18 cellular contexts compared by ENCODE assay signal in genomic region chr4:187576751-187577150, GRCh38.
DNase-seq lines count a peak whose midpoint lies in the region; ATAC-seq and TF ChIP-seq lines count a peak whose summit lies in the region.
"Had no signal": no experiment of that assay in that cellular context is flagged by ENCODE, and none has a peak within 500 bp of the region (broad histone marks: within the 10 kb centered on the region; RNA-seq: fewer than 3 reads in every experiment).

No MANE protein-coding gene starts in this region.

- H3F3A ChIP-seq in smooth muscle cell (ENCODE audit: low read depth): no peaks in the 10 kb centered on the region

- H3K4me3 ChIP-seq in thyroid gland (replicated peaks in 1 of 3): no peak overlapping the region
- no peak overlapping the region for H3K4me3 ChIP-seq in smooth muscle cell

- no peak for TF ChIP-seq CTCF in thyroid gland (IDR thresholded peaks at IDR 0.05)
- TF ChIP-seq CTCF in smooth muscle cell (IDR thresholded peaks at IDR 0.05; ENCODE audit: borderline replicate concordance, insufficient read depth, poor library complexity, severe bottlenecking): no peak

- no peaks in the 10 kb centered on the region for H3K79me2 ChIP-seq in smooth muscle cell (ENCODE audit: low read depth)

- H3K4me1 ChIP-seq in thyroid gland (no peaks in the 10 kb centered on the region), smooth muscle cell (ENCODE audit: low read depth) (no peaks in the 10 kb centered on the region)

- H2AFZ ChIP-seq in smooth muscle cell (ENCODE audit: low read depth): no peak overlapping the region

- H3K27me3 ChIP-seq in thyroid gland: no peaks in the 10 kb centered on the region
- no peaks in the 10 kb centered on the region for H3K27me3 ChIP-seq in smooth muscle cell (ENCODE audit: low read depth)

- no peaks in the 10 kb centered on the region for H3K36me3 ChIP-seq in thyroid gland
- no peaks in the 10 kb centered on the region for H3K36me3 ChIP-seq in smooth muscle cell (ENCODE audit: low read depth)

- intact Hi-C loops in thyroid gland (cut with DNase I): no loop called here

- DNase-seq in NCI-H82 (lab: John Stamatoyannopoulos, UW): peak; percentile 5
- no peak for DNase-seq in NCI-H82 treated with DMSO at 0.1 percent for 48 hours (lab: John Stamatoyannopoulos, UW; ENCODE audit: unreplicated experiment)
- DNase-seq in NCI-H69 (lab: John Stamatoyannopoulos, UW): peak; percentile 69
- DNase-seq in kidney glomerular epithelial cell (lab: John Stamatoyannopoulos, UW): peak; percentile 9
- peak; percentile 79 to 86 for DNase-seq in thyroid gland
- no peak for DNase-seq in smooth muscle cell (lab: John Stamatoyannopoulos, UW; ENCODE audit: unreplicated experiment)
- no peak for DNase-seq in activated CD8-positive, alpha-beta memory T cell treated with anti-CD3 and anti-CD28 coated beads for 24 hours
- DNase-seq: ACHN; CD4-positive, alpha-beta memory T cell; COR-L47; DMS153; DMS79 treated with DMSO at 0.1 percent for 48 hours; EL; GDM1 had no signal

- no peak for ATAC-seq in GM19467 (IDR thresholded peaks at IDR 0.05; ENCODE audit: unreplicated experiment)
- ATAC-seq: HCT116, HepG2 had no signal

- no peak overlapping the region for H3K4me2 ChIP-seq in smooth muscle cell

- H4K20me1 ChIP-seq in smooth muscle cell (ENCODE audit: low read depth): no peaks in the 10 kb centered on the region

- no peak for TF ChIP-seq POLR2A in thyroid gland (IDR thresholded peaks at IDR 0.05)

- no peak overlapping the region for H3K9ac ChIP-seq in smooth muscle cell (ENCODE audit: low read depth)

- H3K9me3 ChIP-seq in thyroid gland: no peaks in the 10 kb centered on the region
- no peaks in the 10 kb centered on the region for H3K9me3 ChIP-seq in smooth muscle cell (replicated peaks; ENCODE audit: low read depth)

- H3K27ac ChIP-seq in thyroid gland: no peak overlapping the region
- H3K27ac ChIP-seq in smooth muscle cell (ENCODE audit: low read depth): no peak overlapping the region
- H3K27ac ChIP-seq: C4-2B had no signal

Comparison
In these comparisons a context has a peak if more than half of its experiments do, and no peak if none do; other contexts are left out.
1. DNase-seq: peak in NCI-H82 (single experiment), NCI-H69 (single experiment), kidney glomerular epithelial cell (single experiment) and thyroid gland (2 of 2); none in NCI-H82 treated with DMSO at 0.1 percent for 48 hours (single experiment), smooth muscle cell (single experiment) and activated CD8-positive, alpha-beta memory T cell treated with anti-CD3 and anti-CD28 coated beads for 24 hours (single experiment).